In genomic region chr9:114378883-114379282, GRCh38 we compare ENCODE assay signal across 16 cellular contexts. TPM values are rescaled to one million over a fixed set of nuclear protein-coding genes. Genes with fewer than 3 reads are reported as not detected.
DNase-seq lines count a peak whose midpoint lies in the region; ATAC-seq and TF ChIP-seq lines count a peak whose summit lies in the region.
"Had no signal": no experiment of that assay in that cellular context is flagged by ENCODE, and none has a peak within 500 bp of the region (broad histone marks: within the 10 kb centered on the region; RNA-seq: fewer than 3 reads in every experiment).

No MANE protein-coding gene starts in this region.

- TF ChIP-seq CTCF in activated B cell treated with CpG ODN at 0.5 μM for 24 hours (IDR thresholded peaks at IDR 0.05) = no peak
- peak; percentile 14 for TF ChIP-seq CTCF in epithelial cell of proximal tubule (conservative IDR thresholded peaks at IDR 0.05; ENCODE audit: low read depth, low read length)

- no peak for DNase-seq in stimulated activated naive CD8-positive, alpha-beta T cell treated with anti-CD3 and anti-CD28 coated beads, Interleukin-15, Interleukin-2, amounts not matched to agents 100 U/mL and 50 U/mL, for 24 hours
- DNase-seq in activated B cell treated with CpG ODN at 0.5 μM for 24 hours (no peak), epithelial cell of proximal tubule (ENCODE audit: low read depth) (no peak), superior temporal gyrus (ENCODE audit: extremely low spot score) (no peak), NCI-H345 (lab: John Stamatoyannopoulos, UW) (no peak), SHP77 treated with DMSO at 0.1 percent for 48 hours (lab: John Stamatoyannopoulos, UW) (no peak)
- DNase-seq: activated CD4-positive, alpha-beta T cell treated with anti-CD3 and anti-CD28 coated beads, Interleukin-2, amount 50 U/mL, for 4 hours; DMS153; left ventricle myocardium inferior had no signal

- intact Hi-C loops in activated B cell treated with CpG ODN at 0.5 μM for 24 hours (cut with micrococcal nuclease) = no loop called here

- H3K27me3 Mint-ChIP-seq in stimulated activated naive CD8-positive, alpha-beta T cell treated with anti-CD3 and anti-CD28 coated beads, Interleukin-15, Interleukin-2, amounts not matched to agents 100 ng/mL and 50 ng/mL, for 24 hours = no peaks in the 10 kb centered on the region
- H3K27me3 Mint-ChIP-seq in activated B cell treated with CpG ODN at 0.5 μM for 24 hours = no peaks in the 10 kb centered on the region

- H3K4me3 Mint-ChIP-seq in stimulated activated naive CD8-positive, alpha-beta T cell treated with anti-CD3 and anti-CD28 coated beads, Interleukin-15, Interleukin-2, amounts not matched to agents 100 ng/mL and 50 ng/mL, for 24 hours = no peak overlapping the region
- no peak overlapping the region for H3K4me3 Mint-ChIP-seq in activated B cell treated with CpG ODN at 0.5 μM for 24 hours

- CTCF ChIA-PET in activated B cell treated with CpG ODN at 0.5 μM for 24 hours (lab: Charles Lee) = no interaction called here

- H3K4me3 ChIP-seq in epithelial cell of proximal tubule (ENCODE audit: low read depth, low read length) = no peak overlapping the region
- H3K4me3 ChIP-seq: cardiac muscle cell, left ventricle myocardium inferior, prostate gland had no signal

- H3K4me1 Mint-ChIP-seq in stimulated activated naive CD8-positive, alpha-beta T cell treated with anti-CD3 and anti-CD28 coated beads, Interleukin-15, Interleukin-2, amounts not matched to agents 100 ng/mL and 50 ng/mL, for 24 hours (ENCODE audit: low read depth) = peaks cover 92% of the 10 kb centered on the region
- peaks cover 85% of the 10 kb centered on the region for H3K4me1 Mint-ChIP-seq in activated B cell treated with CpG ODN at 0.5 μM for 24 hours

- POLR2A ChIA-PET in activated B cell treated with CpG ODN at 0.5 μM for 24 hours (lab: Charles Lee) = interaction anchor here (0.5 to 4.3 kb wide), 6 partner anchors 8 to 30 kb away, joined by 3 to 37 read pairs (median 4); partner anchors contain the start of gene AKNA

- H3K9me3 Mint-ChIP-seq in stimulated activated naive CD8-positive, alpha-beta T cell treated with anti-CD3 and anti-CD28 coated beads, Interleukin-15, Interleukin-2, amounts not matched to agents 100 ng/mL and 50 ng/mL, for 24 hours = no peaks in the 10 kb centered on the region
- no peaks in the 10 kb centered on the region for H3K9me3 Mint-ChIP-seq in activated B cell treated with CpG ODN at 0.5 μM for 24 hours

- H3K27ac Mint-ChIP-seq in stimulated activated naive CD8-positive, alpha-beta T cell treated with anti-CD3 and anti-CD28 coated beads, Interleukin-15, Interleukin-2, amounts not matched to agents 100 ng/mL and 50 ng/mL, for 24 hours = peak overlapping the region; percentile 90
- peak overlapping the region; percentile 73 for H3K27ac Mint-ChIP-seq in activated B cell treated with CpG ODN at 0.5 μM for 24 hours

- ATAC-seq in stimulated activated naive CD8-positive, alpha-beta T cell treated with anti-CD3 and anti-CD28 coated beads, Interleukin-15, Interleukin-2, amounts not matched to agents 100 U/mL and 50 U/mL, for 24 hours = no peak
- ATAC-seq in activated B cell treated with CpG ODN at 0.5 μM for 24 hours (ENCODE audit: low read depth) (no peak), esophagus mucosa (no peak)
- ATAC-seq: Right ventricle myocardium inferior had no signal

- peaks cover 81% of the 10 kb centered on the region for H3K36me3 Mint-ChIP-seq in stimulated activated naive CD8-positive, alpha-beta T cell treated with anti-CD3 and anti-CD28 coated beads, Interleukin-15, Interleukin-2, amounts not matched to agents 100 ng/mL and 50 ng/mL, for 24 hours (ENCODE audit: low read depth)
- H3K36me3 Mint-ChIP-seq in activated B cell treated with CpG ODN at 0.5 μM for 24 hours (ENCODE audit: low read depth) = peaks cover 82% of the 10 kb centered on the region

RNA-seq across cellular contexts. Expression of gene AKNA, which starts 8.9 kb away (rescaled TPM):
- 283 and 322 TPM in 2 replicates for total RNA-seq in activated B cell treated with CpG ODN at 0.5 μM for 24 hours
- total RNA-seq in epithelial cell of proximal tubule = 14.6 and 20.4 TPM in 2 replicates
- total RNA-seq in esophagus mucosa = 5.7 TPM

RNA-seq across cellular contexts. Expression of gene ORM2, which starts 49.2 kb away (rescaled TPM):
- not detected in 2 replicates for total RNA-seq in activated B cell treated with CpG ODN at 0.5 μM for 24 hours
- not detected in 2 replicates for total RNA-seq in epithelial cell of proximal tubule
- 0.36 TPM for total RNA-seq in esophagus mucosa
- total RNA-seq: cardiac muscle cell, fibroblast of villous mesenchyme, left ventricle myocardium inferior, LHCN-M2, Right ventricle myocardium inferior had no signal

RNA-seq across cellular contexts. Expression of gene ORM1, which starts 56.0 kb away (rescaled TPM):
- total RNA-seq in activated B cell treated with CpG ODN at 0.5 μM for 24 hours (not detected in 2 replicates), epithelial cell of proximal tubule (not detected in 2 replicates), esophagus mucosa (1.6 TPM)
- total RNA-seq: cardiac muscle cell, fibroblast of villous mesenchyme, left ventricle myocardium inferior, LHCN-M2, prostate gland had no signal

Comparison
In these comparisons a context has a peak if more than half of its experiments do, and no peak if none do; other contexts are left out.
1. RNA of gene AKNA, which starts 8.9 kb away (total RNA-seq): 283 to 322 TPM in activated B cell treated with CpG ODN at 0.5 μM for 24 hours; 14.6 to 20.4 TPM in epithelial cell of proximal tubule and 5.7 TPM in esophagus mucosa (single experiment); every median in the first group is over 10 times any median in the second.